ENCODE assay signal across 31 cellular contexts in genomic region chr9:111803924-111804323, GRCh38. TPM values are rescaled to one million over a fixed set of nuclear protein-coding genes. Genes with fewer than 3 reads are reported as not detected.
DNase-seq lines count a peak whose midpoint lies in the region; ATAC-seq, FAIRE-seq and TF ChIP-seq lines count a peak whose summit lies in the region.
"Had no signal": no experiment of that assay in that cellular context is flagged by ENCODE, and none has a peak within 500 bp of the region (broad histone marks: within the 10 kb centered on the region; RNA-seq: fewer than 3 reads in every experiment).

No MANE protein-coding gene starts in this region.

- SMC1A ChIA-PET in GM12878 (lab: Charles Lee; ENCODE audit: uncharacterized antibody, unreplicated experiment): no interaction called here

- no TSS peak for BruUV-seq in GM12878 (replicated peaks; lab: Mats Ljungman, UMichigan)

- peak overlapping the region; percentile 14; the same call in 1 of the 2 replicates for H3K4me2 ChIP-seq in GM12878 (ENCODE audit: control insufficient read depth, insufficient read depth)

- H3K27me3 ChIP-seq in GM12878 (replicated peaks in 1 of 2; ENCODE audit: control insufficient read depth in 2 of 2, insufficient read depth in 2 of 2, low read length in 1 of 2) (no peaks in the 10 kb centered on the region), H7 (ENCODE audit: control insufficient read depth, insufficient read depth, low read length) (no peaks in the 10 kb centered on the region)
- no peaks in the 10 kb centered on the region for H3K27me3 ChIP-seq in effector memory CD4-positive, alpha-beta T cell (replicated peaks; ENCODE audit: control insufficient read depth, insufficient read depth, low read length, poor library complexity, severe bottlenecking)
- H3K27me3 ChIP-seq: BE2C, heart left ventricle, spleen, upper lobe of right lung had no signal

- no peaks in the 10 kb centered on the region for H3K79me2 ChIP-seq in GM12878 (ENCODE audit: control insufficient read depth, insufficient read depth, low read length)

- no peaks in the 10 kb centered on the region for H3K9me3 ChIP-seq in GM12878 (replicated peaks; ENCODE audit: control insufficient read depth, insufficient read depth, low read length)
- H3K9me3 ChIP-seq in effector memory CD4-positive, alpha-beta T cell (ENCODE audit: control insufficient read depth, low read length): no peaks in the 10 kb centered on the region
- H3K9me3 ChIP-seq: BE2C, heart left ventricle, spleen, upper lobe of right lung had no signal

- peaks cover 35% of the 10 kb centered on the region for H3K4me1 Mint-ChIP-seq in activated CD8-positive, alpha-beta T cell treated with anti-CD3 and anti-CD28 coated beads for 36 hours (ENCODE audit: low read depth)
- H3K4me1 Mint-ChIP-seq in activated CD8-positive, alpha-beta T cell treated with anti-CD3 and anti-CD28 coated beads, Interleukin-2, amount 10 ng/mL, durations not matched to agents 7 days and 5 days (ENCODE audit: low read depth): peaks cover 19% of the 10 kb centered on the region

- no peak overlapping the region for H3K4me3 ChIP-seq in GM12878
- H3K4me3 ChIP-seq in H7 (ENCODE audit: insufficient read depth, low read depth, low read length): no peak overlapping the region
- no peak overlapping the region for H3K4me3 ChIP-seq in effector memory CD4-positive, alpha-beta T cell (ENCODE audit: insufficient read depth, low read depth, low read length, poor library complexity, severe bottlenecking)
- H3K4me3 ChIP-seq: heart left ventricle, spleen, upper lobe of right lung had no signal

- H3K9ac ChIP-seq in GM12878 (ENCODE audit: control insufficient read depth, insufficient read depth, low read length): no peak overlapping the region

- no peaks in the 10 kb centered on the region for H4K20me1 ChIP-seq in GM12878 (ENCODE audit: control insufficient read depth, insufficient read depth)

- no peak for TF ChIP-seq POLR2A in GM12878 (IDR thresholded peaks at IDR 0.05; ENCODE audit: low read depth, low read length)

- TF ChIP-seq EP300 in GM12878 (IDR thresholded peaks at IDR 0.05; ENCODE audit: borderline replicate concordance in 1 of 2, control insufficient read depth in 1 of 2, low read depth in 2 of 2, low read length in 2 of 2): no peak

- no peak overlapping the region for H2AFZ ChIP-seq in GM12878 (ENCODE audit: control insufficient read depth, low read depth, low read length)

- H3K27ac ChIP-seq in GM12878 (ENCODE audit: control insufficient read depth, insufficient read depth): no peak overlapping the region
- H3K27ac ChIP-seq in effector memory CD4-positive, alpha-beta T cell (ENCODE audit: insufficient read depth, low read length, poor library complexity, severe bottlenecking): no peak overlapping the region
- H3K27ac ChIP-seq: heart left ventricle, spleen, upper lobe of right lung had no signal

- FAIRE-seq in GM12878 (lab: Jason Lieb, UNC): no peak

- in situ Hi-C loops in GM12878 (cut with MboI): no loop called here

- H3K27ac Mint-ChIP-seq in activated CD8-positive, alpha-beta T cell treated with anti-CD3 and anti-CD28 coated beads for 36 hours: peak overlapping the region; percentile 87
- H3K27ac Mint-ChIP-seq in activated CD8-positive, alpha-beta T cell treated with anti-CD3 and anti-CD28 coated beads, Interleukin-2, amount 10 ng/mL, durations not matched to agents 7 days and 5 days: no peak overlapping the region
- H3K27ac Mint-ChIP-seq: activated B cell treated with CpG ODN at 0.5 μM for 24 hours had no signal

- DNase-seq in activated CD8-positive, alpha-beta T cell treated with anti-CD3 and anti-CD28 coated beads for 36 hours: peak; percentile 71
- DNase-seq in activated CD8-positive, alpha-beta T cell treated with anti-CD3 and anti-CD28 coated beads, Interleukin-2, amount 10 ng/mL, durations not matched to agents 7 days and 5 days: no peak
- DNase-seq in GM10266 (ENCODE audit: extremely low spot score) (peak; percentile 37), GM12878 (ENCODE audit: low read depth, low spot score) (no peak), H7 (no peak)
- no peak for DNase-seq in effector memory CD4-positive, alpha-beta T cell
- DNase-seq: activated B cell treated with CpG ODN at 0.5 μM for 24 hours, activated gamma-delta T cell treated with Interleukin-2 at 50 U/mL for 16 hours, BE2C, COR-L47, DMS79 treated with DMSO at 0.1 percent for 48 hours, HCEC 1CT, heart left ventricle, Karpas-422, left colon, naive B cell, NCI-H1092, NCI-H1930, NCI-H345, NCI-H774, occipital lobe, spleen, T1000, upper lobe of right lung had no signal

- TF ChIP-seq RAD21 in GM12878 (IDR thresholded peaks at IDR 0.05; ENCODE audit: insufficient read depth, low read depth, low read length): no peak

- H3K27me3 Mint-ChIP-seq in activated CD8-positive, alpha-beta T cell treated with anti-CD3 and anti-CD28 coated beads for 36 hours: no peaks in the 10 kb centered on the region
- H3K27me3 Mint-ChIP-seq in activated CD8-positive, alpha-beta T cell treated with anti-CD3 and anti-CD28 coated beads, Interleukin-2, amount 10 ng/mL, durations not matched to agents 7 days and 5 days (ENCODE audit: low read depth): no peaks in the 10 kb centered on the region
- H3K27me3 Mint-ChIP-seq: activated B cell treated with CpG ODN at 0.5 μM for 24 hours, naive B cell had no signal

- H3K36me3 Mint-ChIP-seq in activated CD8-positive, alpha-beta T cell treated with anti-CD3 and anti-CD28 coated beads for 36 hours (ENCODE audit: low read depth): no peaks in the 10 kb centered on the region
- no peaks in the 10 kb centered on the region for H3K36me3 Mint-ChIP-seq in activated CD8-positive, alpha-beta T cell treated with anti-CD3 and anti-CD28 coated beads, Interleukin-2, amount 10 ng/mL, durations not matched to agents 7 days and 5 days (ENCODE audit: low read depth)

- no peaks in the 10 kb centered on the region for H3K9me3 Mint-ChIP-seq in activated CD8-positive, alpha-beta T cell treated with anti-CD3 and anti-CD28 coated beads for 36 hours
- no peaks in the 10 kb centered on the region for H3K9me3 Mint-ChIP-seq in activated CD8-positive, alpha-beta T cell treated with anti-CD3 and anti-CD28 coated beads, Interleukin-2, amount 10 ng/mL, durations not matched to agents 7 days and 5 days (ENCODE audit: insufficient read depth)
- H3K9me3 Mint-ChIP-seq: activated B cell treated with CpG ODN at 0.5 μM for 24 hours; central memory CD8-positive, alpha-beta T cell; naive B cell had no signal

- POLR2A ChIA-PET in activated CD8-positive, alpha-beta T cell treated with anti-CD3 and anti-CD28 coated beads for 36 hours (lab: Charles Lee): no interaction called here
- POLR2A ChIA-PET in activated CD8-positive, alpha-beta T cell treated with anti-CD3 and anti-CD28 coated beads, Interleukin-2, amount 10 ng/mL, durations not matched to agents 7 days and 5 days (lab: Charles Lee): no interaction called here
- POLR2A ChIA-PET in GM12878 (lab: Charles Lee): interaction anchor here (0.7 kb wide), 1 partner anchor 279 kb away, joined by 5 read pairs; no protein-coding TSS in a partner anchor

- ATAC-seq in activated CD8-positive, alpha-beta T cell treated with anti-CD3 and anti-CD28 coated beads for 36 hours: peak; percentile 91
- no peak for ATAC-seq in activated CD8-positive, alpha-beta T cell treated with anti-CD3 and anti-CD28 coated beads, Interleukin-2, amount 10 ng/mL, durations not matched to agents 7 days and 5 days
- ATAC-seq in HG03342 (IDR thresholded peaks at IDR 0.05; ENCODE audit: unreplicated experiment) (peak; percentile 46), GM12878 (peak; percentile 93), HG03520 (IDR thresholded peaks at IDR 0.05; ENCODE audit: unreplicated experiment) (no peak)
- ATAC-seq: heart left ventricle, left colon, upper lobe of right lung had no signal

- intact Hi-C loops in activated CD8-positive, alpha-beta T cell treated with anti-CD3 and anti-CD28 coated beads for 36 hours (cut with micrococcal nuclease): no loop called here
- intact Hi-C loops in GM12878 (cut with micrococcal nuclease; ENCODE audit: unreplicated experiment): no loop called here

- 31% methylated on average over 3 of the region's 3 CpGs for WGBS in GM12878 (ENCODE audit: insufficient coverage, insufficient replicate concordance, low lambda C conversion rate, missing lambda C conversion rate)

- H3K4me3 Mint-ChIP-seq in activated CD8-positive, alpha-beta T cell treated with anti-CD3 and anti-CD28 coated beads for 36 hours: peak overlapping the region; percentile 55
- no peak overlapping the region for H3K4me3 Mint-ChIP-seq in activated CD8-positive, alpha-beta T cell treated with anti-CD3 and anti-CD28 coated beads, Interleukin-2, amount 10 ng/mL, durations not matched to agents 7 days and 5 days
- H3K4me3 Mint-ChIP-seq: activated B cell treated with CpG ODN at 0.5 μM for 24 hours; central memory CD8-positive, alpha-beta T cell; naive B cell had no signal

- H3K4me1 ChIP-seq in GM12878 (ENCODE audit: control insufficient read depth, insufficient read depth, low read length): peaks cover 6% of the 10 kb centered on the region; the same call in 1 of the 2 replicates
- no peaks in the 10 kb centered on the region for H3K4me1 ChIP-seq in effector memory CD4-positive, alpha-beta T cell (ENCODE audit: control insufficient read depth, insufficient read depth, low read length, poor library complexity, severe bottlenecking)
- H3K4me1 ChIP-seq: BE2C, upper lobe of right lung had no signal

- RAD21 ChIA-PET in GM12878 (lab: Charles Lee; ENCODE audit: unreplicated experiment): no interaction called here

- CTCF ChIA-PET in activated CD8-positive, alpha-beta T cell treated with anti-CD3 and anti-CD28 coated beads for 36 hours (lab: Charles Lee): interaction anchor here (1.1 kb wide), 1 partner anchor 61 kb away, joined by 3 read pairs; no protein-coding TSS in a partner anchor
- CTCF ChIA-PET in activated CD8-positive, alpha-beta T cell treated with anti-CD3 and anti-CD28 coated beads, Interleukin-2, amount 10 ng/mL, durations not matched to agents 7 days and 5 days (lab: Charles Lee): interaction anchor here (0.9 kb wide), 1 partner anchor 206 kb away, joined by 3 read pairs; no protein-coding TSS in a partner anchor
- CTCF ChIA-PET in GM12878 (lab: Yijun Ruan, JAX): no interaction called here

- H3K36me3 ChIP-seq in GM12878 (ENCODE audit: control insufficient read depth in 2 of 2, insufficient read depth in 2 of 2, low read length in 1 of 2) (no peaks in the 10 kb centered on the region), H7 (replicated peaks; ENCODE audit: control insufficient read depth, insufficient read depth, low read length) (no peaks in the 10 kb centered on the region)
- no peaks in the 10 kb centered on the region for H3K36me3 ChIP-seq in effector memory CD4-positive, alpha-beta T cell (ENCODE audit: control insufficient read depth, insufficient read depth, low read length)
- H3K36me3 ChIP-seq: BE2C, heart left ventricle, spleen, upper lobe of right lung had no signal

- no peak for TF ChIP-seq CTCF in activated CD8-positive, alpha-beta T cell treated with anti-CD3 and anti-CD28 coated beads for 36 hours (IDR thresholded peaks at IDR 0.05)
- no peak for TF ChIP-seq CTCF in GM10266 (IDR thresholded peaks at IDR 0.05; ENCODE audit: control insufficient read depth, insufficient read depth, low read depth, missing control alignments)
- no peak for TF ChIP-seq CTCF in GM12878 (IDR thresholded peaks at IDR 0.05 in 2 of 3, conservative IDR thresholded peaks at IDR 0.05 in 1 of 3; ENCODE audit: control insufficient read depth in 2 of 3, extremely low read depth in 1 of 3, insufficient read depth in 1 of 3, low read depth in 3 of 3, low read length in 3 of 3)

RNA-seq across cellular contexts. Expression of gene SHOC1, which starts 9.2 kb away (rescaled TPM):
- not detected for total RNA-seq in activated CD8-positive, alpha-beta T cell treated with anti-CD3 and anti-CD28 coated beads for 36 hours
- total RNA-seq in activated CD8-positive, alpha-beta T cell treated with anti-CD3 and anti-CD28 coated beads, Interleukin-2, amount 10 ng/mL, durations not matched to agents 7 days and 5 days: not detected
- not detected in 2 replicates for total RNA-seq in GM12878 (2013; cell fraction: nucleolus; rRNA removed)
- total RNA-seq in GM12878 (2014; rRNA removed) (under 0.01 and 0.05 TPM in 2 replicates), GM12878 (2014; rRNA removed; fragmentation: Illumina TruSeq; extraction: Trizol) (0.04 TPM in 1 of 2 replicates, not detected in the other), GM12878 (2021) (not detected in 2 replicates)
- polyA plus RNA-seq in GM12878 (2011; ENCODE audit: low read depth): not detected
- polyA plus RNA-seq in GM12878 (2011; rRNA removed) (not detected in 2 replicates), GM12878 (2014; fragmentation: Illumina TruSeq; extraction: Trizol) (0.04 TPM in 1 of 2 replicates, not detected in the other), GM12878 (2014; fragmentation: Nextera tagmentation; extraction: Ambion mirVana) (under 1 TPM in 1 of 2 experiments, not detected in 1; 0.05 TPM), GM12878 (2014; rRNA removed) (0.03 TPM in 1 of 2 replicates, not detected in the other), GM12878 (2016; fragmentation: Nextera tagmentation; extraction: Ambion mirVana) (under 1 TPM; 0.05 to 0.11 TPM)
- polyA plus RNA-seq in GM12878 (2011; cell fraction: cytosol; rRNA removed): not detected in 2 replicates
- polyA plus RNA-seq in GM12878 (2011; cell fraction: nucleus; rRNA removed): not detected in 2 replicates
- polyA plus RNA-seq in GM12878 (2012): 0.04 TPM in 1 of 2 replicates, not detected in the other
- polyA minus RNA-seq in GM12878 (2011; rRNA and poly(A)+ RNA removed): not detected in 2 replicates
- not detected in 2 replicates for polyA minus RNA-seq in GM12878 (2011; cell fraction: cytosol; rRNA and poly(A)+ RNA removed)
- polyA minus RNA-seq in GM12878 (2011; cell fraction: nucleus; rRNA and poly(A)+ RNA removed): not detected in 2 replicates
- not detected in 2 replicates for total RNA-seq in H7 (2014; rRNA removed; shearing (Covaris generic))
- total RNA-seq: A673, activated B cell treated with CpG ODN at 0.5 μM for 24 hours, dermis microvascular lymphatic vessel endothelial cell, heart left ventricle, left colon, mesenteric fat pad, subcutaneous adipose tissue, upper lobe of right lung had no signal
- polyA plus RNA-seq: spleen had no signal

Comparison
In these comparisons a context has a peak if more than half of its experiments do, and no peak if none do; other contexts are left out.
1. ATAC-seq: peak in activated CD8-positive, alpha-beta T cell treated with anti-CD3 and anti-CD28 coated beads for 36 hours (single experiment), HG03342 (single experiment) and GM12878 (single experiment); none in activated CD8-positive, alpha-beta T cell treated with anti-CD3 and anti-CD28 coated beads, Interleukin-2, amount 10 ng/mL, durations not matched to agents 7 days and 5 days (single experiment) and HG03520 (single experiment).
2. DNase-seq: peak in activated CD8-positive, alpha-beta T cell treated with anti-CD3 and anti-CD28 coated beads for 36 hours (single experiment) and GM10266 (single experiment); none in activated CD8-positive, alpha-beta T cell treated with anti-CD3 and anti-CD28 coated beads, Interleukin-2, amount 10 ng/mL, durations not matched to agents 7 days and 5 days (single experiment), GM12878 (single experiment), H7 (single experiment) and effector memory CD4-positive, alpha-beta T cell (0 of 3).